Comparison of ENCODE assay signal across 12 cellular contexts in the genomic region with DNA sequence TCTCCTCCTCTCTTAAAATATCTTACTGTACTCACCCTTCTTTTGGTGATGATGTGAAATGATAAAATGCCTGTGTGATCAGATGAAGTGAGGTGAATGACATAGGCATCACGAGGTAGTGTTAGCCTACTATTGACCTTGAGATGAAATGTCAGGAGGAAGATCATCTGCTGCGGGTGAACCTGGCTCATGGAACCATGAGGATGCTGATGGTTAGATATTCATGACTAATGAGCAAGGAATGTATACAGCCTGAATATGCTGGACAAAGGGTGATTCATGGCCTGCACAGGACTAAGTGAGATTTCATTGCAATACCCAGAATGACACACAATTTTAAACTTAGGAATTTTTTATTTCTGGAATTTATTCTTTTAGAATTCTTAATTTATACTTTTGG.
DNase-seq lines count a peak whose midpoint lies in the region; ATAC-seq and TF ChIP-seq lines count a peak whose summit lies in the region.
"Had no signal": no experiment of that assay in that cellular context is flagged by ENCODE, and none has a peak within 500 bp of the region (broad histone marks: within the 10 kb centered on the region; RNA-seq: fewer than 3 reads in every experiment).

No MANE protein-coding gene starts in this region.

- H3K4me1 Mint-ChIP-seq in Calu3 (ENCODE audit: low read depth, unreplicated experiment) (peaks cover 65% of the 10 kb centered on the region), nephron (peaks cover 40% of the 10 kb centered on the region)
- peaks cover 0 to 20% (median 0%) of the 10 kb centered on the region in 7 donors for H3K4me1 Mint-ChIP-seq in naive thymus-derived CD4-positive, alpha-beta T cell

- H3K9me3 Mint-ChIP-seq in Calu3 (ENCODE audit: low read depth, unreplicated experiment) (no peaks in the 10 kb centered on the region), nephron (no peaks in the 10 kb centered on the region)
- H3K9me3 Mint-ChIP-seq in naive thymus-derived CD4-positive, alpha-beta T cell, result peaks cover 0 to 5% (median 0%) of the 10 kb centered on the region in 11 donors

- TF ChIP-seq CTCF in Calu3 (IDR thresholded peaks at IDR 0.05; ENCODE audit: unreplicated experiment) (no peak), PC-9 (conservative IDR thresholded peaks at IDR 0.05) (no peak), nephron (IDR thresholded peaks at IDR 0.05; ENCODE audit: unreplicated experiment in 3 of 3) (no peak)

- H3K36me3 ChIP-seq in PC-9 (ENCODE audit: low read depth), result no peaks in the 10 kb centered on the region
- H3K36me3 ChIP-seq in naive thymus-derived CD4-positive, alpha-beta T cell (ENCODE audit: control insufficient read depth in 2 of 3, insufficient read depth in 3 of 3, low read length in 3 of 3), result no peaks in the 10 kb centered on the region
- H3K36me3 ChIP-seq: neutrophil had no signal

- H3K36me3 Mint-ChIP-seq in Calu3 (ENCODE audit: insufficient read depth, unreplicated experiment) (peaks cover 6% of the 10 kb centered on the region), nephron (ENCODE audit: low read depth) (peaks cover 28% of the 10 kb centered on the region)
- H3K36me3 Mint-ChIP-seq in naive thymus-derived CD4-positive, alpha-beta T cell, result peaks cover 6 to 48% (median 31%) of the 10 kb centered on the region in 5 donors

- DNase-seq in Calu3 (peak; percentile 38), PC-9 (peak; percentile 46 to 88), dermis microvascular lymphatic vessel endothelial cell (ENCODE audit: low read depth in 2 of 2) (peak; percentile 66 to 89), NOMO-1 (lab: John Stamatoyannopoulos, UW; ENCODE audit: unreplicated experiment in 2 of 2) (no peak), NCI-H524 treated with DMSO at 0.1 percent for 48 hours (lab: John Stamatoyannopoulos, UW) (no peak)
- no peak for DNase-seq in naive thymus-derived CD4-positive, alpha-beta T cell
- DNase-seq: activated naive CD4-positive, alpha-beta T cell; CD4-positive, CD25-positive, alpha-beta regulatory T cell; NCI-H446 treated with DMSO at 0.1 percent for 48 hours had no signal

- H3K4me3 ChIP-seq in PC-9, result no peak overlapping the region
- no peak overlapping the region for H3K4me3 ChIP-seq in naive thymus-derived CD4-positive, alpha-beta T cell (ENCODE audit: low read length)

- H3K27me3 Mint-ChIP-seq in Calu3 (ENCODE audit: unreplicated experiment), result no peaks in the 10 kb centered on the region
- no peaks in the 10 kb centered on the region for H3K27me3 Mint-ChIP-seq in nephron (ENCODE audit: low read depth)
- H3K27me3 Mint-ChIP-seq in naive thymus-derived CD4-positive, alpha-beta T cell, result no peaks in the 10 kb centered on the region
- H3K27me3 Mint-ChIP-seq: CD4-positive, CD25-positive, alpha-beta regulatory T cell had no signal

- BruUV-seq in Calu3 (replicated peaks; lab: Mats Ljungman, UMichigan), result no TSS peak
- no TSS peak for BruUV-seq in PC-9 (replicated peaks; lab: Mats Ljungman, UMichigan)

- H3K27ac Mint-ChIP-seq in Calu3 (ENCODE audit: unreplicated experiment), result peak overlapping the region; percentile 75
- H3K27ac Mint-ChIP-seq in nephron, result peak overlapping the region in 2 of 3 experiments; percentile 29 to 74
- H3K27ac Mint-ChIP-seq in naive thymus-derived CD4-positive, alpha-beta T cell, result no peak overlapping the region
- H3K27ac Mint-ChIP-seq: CD4-positive, CD25-positive, alpha-beta regulatory T cell had no signal

- intact Hi-C loops in Calu3 (cut with micrococcal nuclease; ENCODE audit: unreplicated experiment), result loop anchor here (1.0 to 5.0 kb wide), 2 partner anchors 44 to 90 kb away; a partner anchor contains a TSS
- intact Hi-C loops in PC-9 (cut with micrococcal nuclease; ENCODE audit: unreplicated experiment), result loop anchor here (1.0 to 10.0 kb wide), 5 partner anchors 44 to 204 kb away; a partner anchor contains a TSS
- intact Hi-C loops in naive thymus-derived CD4-positive, alpha-beta T cell (cut with micrococcal nuclease), result no loop called here

- H3K4me2 ChIP-seq in PC-9, result peak overlapping the region; percentile 56

- POLR2A ChIA-PET in PC-9 (lab: Charles Lee; ENCODE audit: unreplicated experiment), result no interaction called here
- POLR2A ChIA-PET in naive thymus-derived CD4-positive, alpha-beta T cell (lab: Charles Lee), result no interaction called here

- no peak for ATAC-seq in naive thymus-derived CD4-positive, alpha-beta T cell
- no peak for ATAC-seq in HG03432 (IDR thresholded peaks at IDR 0.05; ENCODE audit: unreplicated experiment)

- CTCF ChIA-PET in Calu3 (lab: Charles Lee), result no interaction called here
- CTCF ChIA-PET in PC-9 (lab: Charles Lee), result interaction anchor here (0.6 to 0.9 kb wide), 2 partner anchors 29 to 89 kb away, joined by 3 read pairs; no protein-coding TSS in a partner anchor
- CTCF ChIA-PET in naive thymus-derived CD4-positive, alpha-beta T cell (lab: Charles Lee), result interaction anchor here (0.6 kb wide), 1 partner anchor 45 kb away, joined by 3 read pairs; no protein-coding TSS in a partner anchor

- peaks cover 47% of the 10 kb centered on the region for H3F3A ChIP-seq in PC-9 (ENCODE audit: insufficient read depth, low read depth)

- no peak overlapping the region for H3K4me3 Mint-ChIP-seq in Calu3 (ENCODE audit: low read depth, unreplicated experiment)
- H3K4me3 Mint-ChIP-seq in nephron, result no peak overlapping the region
- H3K4me3 Mint-ChIP-seq in naive thymus-derived CD4-positive, alpha-beta T cell, result no peak overlapping the region
- H3K4me3 Mint-ChIP-seq: CD4-positive, CD25-positive, alpha-beta regulatory T cell had no signal

- no peaks in the 10 kb centered on the region for H3K9me2 ChIP-seq in PC-9 (ENCODE audit: insufficient read depth)

- peaks cover 71% of the 10 kb centered on the region for H3K4me1 ChIP-seq in PC-9 (replicated peaks; ENCODE audit: insufficient read depth)
- no peaks in the 10 kb centered on the region for H3K4me1 ChIP-seq in naive thymus-derived CD4-positive, alpha-beta T cell (ENCODE audit: control insufficient read depth in 2 of 2, insufficient read depth in 2 of 2, low read length in 2 of 2)

- no peaks in the 10 kb centered on the region for H3K27me3 ChIP-seq in PC-9 (ENCODE audit: insufficient read depth, low read depth)
- no peaks in the 10 kb centered on the region for H3K27me3 ChIP-seq in naive thymus-derived CD4-positive, alpha-beta T cell (ENCODE audit: control insufficient read depth in 2 of 2, insufficient read depth in 2 of 2, low read length in 2 of 2)
- H3K27me3 ChIP-seq: neutrophil had no signal

- H4K20me1 ChIP-seq in PC-9 (ENCODE audit: insufficient read depth), result no peaks in the 10 kb centered on the region

- H3K79me2 ChIP-seq in PC-9 (ENCODE audit: low read depth), result peaks cover 9% of the 10 kb centered on the region; the same call in 1 of the 2 replicates

- no peaks in the 10 kb centered on the region for H3K9me3 ChIP-seq in PC-9 (ENCODE audit: insufficient read depth, low read depth)
- H3K9me3 ChIP-seq in naive thymus-derived CD4-positive, alpha-beta T cell (ENCODE audit: control insufficient read depth in 2 of 3, low read length in 3 of 3), result no peaks in the 10 kb centered on the region
- H3K9me3 ChIP-seq: neutrophil had no signal

- no peak overlapping the region; the same call in 1 of the 2 replicates for H2AFZ ChIP-seq in PC-9

- peak overlapping the region; percentile 85 for H3K27ac ChIP-seq in PC-9
- no peak overlapping the region for H3K27ac ChIP-seq in naive thymus-derived CD4-positive, alpha-beta T cell (ENCODE audit: low read depth, low read length)
- H3K27ac ChIP-seq: neutrophil had no signal

Comparison
In these comparisons a context has a peak if more than half of its experiments do, and no peak if none do; other contexts are left out.
1. DNase-seq: peak in Calu3 (single experiment), PC-9 (2 of 2) and dermis microvascular lymphatic vessel endothelial cell (2 of 2); none in NOMO-1 (0 of 2), naive thymus-derived CD4-positive, alpha-beta T cell (0 of 9) and NCI-H524 treated with DMSO at 0.1 percent for 48 hours (single experiment).
2. H3K27ac Mint-ChIP-seq: peak in Calu3 (single experiment) and nephron (2 of 3); none in naive thymus-derived CD4-positive, alpha-beta T cell (0 of 9).
3. intact Hi-C loops: an anchor here in Calu3 (1.0 to 5.0 kb wide) and PC-9 (1.0 to 10.0 kb wide); none called in naive thymus-derived CD4-positive, alpha-beta T cell.